In genomic region chr6:26180346-26180745, GRCh38 we compare ENCODE assay signal across 1 cellular context.
TF ChIP-seq lines count a peak whose summit lies in the region.

No MANE protein-coding gene starts in this region.

TF ChIP-seq in WTC11, 78 proteins besides CTCF, POLR2A, EP300 and RAD21 (continued from another document):
- no peak for TF ChIP-seq ZNF532 (CRISPR knock-in tag; IDR thresholded peaks at IDR 0.05; ENCODE audit: borderline replicate concordance)
- TF ChIP-seq ZNF396 (CRISPR knock-in tag; IDR thresholded peaks at IDR 0.05; ENCODE audit: borderline replicate concordance): no peak
- TF ChIP-seq, protein P1, sequence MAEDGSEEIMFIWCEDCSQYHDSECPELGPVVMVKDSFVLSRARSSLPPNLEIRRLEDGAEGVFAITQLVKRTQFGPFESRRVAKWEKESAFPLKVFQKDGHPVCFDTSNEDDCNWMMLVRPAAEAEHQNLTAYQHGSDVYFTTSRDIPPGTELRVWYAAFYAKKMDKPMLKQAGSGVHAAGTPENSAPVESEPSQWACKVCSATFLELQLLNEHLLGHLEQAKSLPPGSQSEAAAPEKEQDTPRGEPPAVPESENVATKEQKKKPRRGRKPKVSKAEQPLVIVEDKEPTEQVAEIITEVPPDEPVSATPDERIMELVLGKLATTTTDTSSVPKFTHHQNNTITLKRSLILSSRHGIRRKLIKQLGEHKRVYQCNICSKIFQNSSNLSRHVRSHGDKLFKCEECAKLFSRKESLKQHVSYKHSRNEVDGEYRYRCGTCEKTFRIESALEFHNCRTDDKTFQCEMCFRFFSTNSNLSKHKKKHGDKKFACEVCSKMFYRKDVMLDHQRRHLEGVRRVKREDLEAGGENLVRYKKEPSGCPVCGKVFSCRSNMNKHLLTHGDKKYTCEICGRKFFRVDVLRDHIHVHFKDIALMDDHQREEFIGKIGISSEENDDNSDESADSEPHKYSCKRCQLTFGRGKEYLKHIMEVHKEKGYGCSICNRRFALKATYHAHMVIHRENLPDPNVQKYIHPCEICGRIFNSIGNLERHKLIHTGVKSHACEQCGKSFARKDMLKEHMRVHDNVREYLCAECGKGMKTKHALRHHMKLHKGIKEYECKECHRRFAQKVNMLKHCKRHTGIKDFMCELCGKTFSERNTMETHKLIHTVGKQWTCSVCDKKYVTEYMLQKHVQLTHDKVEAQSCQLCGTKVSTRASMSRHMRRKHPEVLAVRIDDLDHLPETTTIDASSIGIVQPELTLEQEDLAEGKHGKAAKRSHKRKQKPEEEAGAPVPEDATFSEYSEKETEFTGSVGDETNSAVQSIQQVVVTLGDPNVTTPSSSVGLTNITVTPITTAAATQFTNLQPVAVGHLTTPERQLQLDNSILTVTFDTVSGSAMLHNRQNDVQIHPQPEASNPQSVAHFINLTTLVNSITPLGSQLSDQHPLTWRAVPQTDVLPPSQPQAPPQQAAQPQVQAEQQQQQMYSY (CRISPR knock-in tag; IDR thresholded peaks at IDR 0.05): no peak
- no peak for TF ChIP-seq USF1 (CRISPR knock-in tag; IDR thresholded peaks at IDR 0.05)
- no peak for TF ChIP-seq ZNF671 (CRISPR knock-in tag; IDR thresholded peaks at IDR 0.05)
- TF ChIP-seq FOXK1 (CRISPR knock-in tag; IDR thresholded peaks at IDR 0.05): no peak
- no peak for TF ChIP-seq NR1H2 (CRISPR knock-in tag; IDR thresholded peaks at IDR 0.05)
